2 cellular contexts compared by ENCODE assay signal in the genomic region with DNA sequence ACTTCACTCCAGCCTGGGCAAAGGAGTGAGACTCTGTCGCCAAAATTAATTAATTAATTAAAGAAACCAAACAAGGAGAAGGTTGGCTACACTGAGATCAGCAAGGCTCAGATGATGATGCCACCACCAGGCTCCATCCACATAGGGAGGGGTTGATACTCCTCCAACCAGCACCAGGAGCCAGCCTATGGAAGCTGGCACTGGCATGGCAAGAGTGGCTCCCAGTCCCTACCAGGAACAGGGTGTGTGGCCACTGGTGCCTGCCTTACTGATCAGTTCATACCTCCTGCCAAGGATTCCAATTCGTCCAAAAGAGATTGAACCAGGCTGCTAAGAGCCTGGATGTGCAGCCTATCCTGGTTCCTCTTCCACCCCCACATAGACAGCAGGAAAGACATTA. TPM values are rescaled to one million over a fixed set of nuclear protein-coding genes. Genes with fewer than 3 reads are reported as not detected.
"Had no signal": no experiment of that assay in that cellular context is flagged by ENCODE, and none has a peak within 500 bp of the region (broad histone marks: within the 10 kb centered on the region; RNA-seq: fewer than 3 reads in every experiment).

No MANE protein-coding gene starts in this region.

RNA-seq across cellular contexts. Expression of gene KIR2DL1, which starts 3.1 kb away (rescaled TPM):
- total RNA-seq: G401, GM12878 had no signal

RNA-seq across cellular contexts. Expression of gene KIR2DL4, which starts 30.7 kb away (rescaled TPM):
- total RNA-seq: G401, GM12878 had no signal

RNA-seq across cellular contexts. Expression of gene KIR2DL3, which starts 34.4 kb away (rescaled TPM):
- total RNA-seq: G401, GM12878 had no signal

RNA-seq across cellular contexts. Expression of gene KIR3DL1, which starts 43.6 kb away (rescaled TPM):
- total RNA-seq: G401, GM12878 had no signal

RNA-seq across cellular contexts. Expression of gene KIR3DL3, which starts 48.4 kb away (rescaled TPM):
- total RNA-seq: G401, GM12878 had no signal
- polyA plus RNA-seq: GM12878 had no signal
